1 cellular context compared by ENCODE assay signal in the genomic region with DNA sequence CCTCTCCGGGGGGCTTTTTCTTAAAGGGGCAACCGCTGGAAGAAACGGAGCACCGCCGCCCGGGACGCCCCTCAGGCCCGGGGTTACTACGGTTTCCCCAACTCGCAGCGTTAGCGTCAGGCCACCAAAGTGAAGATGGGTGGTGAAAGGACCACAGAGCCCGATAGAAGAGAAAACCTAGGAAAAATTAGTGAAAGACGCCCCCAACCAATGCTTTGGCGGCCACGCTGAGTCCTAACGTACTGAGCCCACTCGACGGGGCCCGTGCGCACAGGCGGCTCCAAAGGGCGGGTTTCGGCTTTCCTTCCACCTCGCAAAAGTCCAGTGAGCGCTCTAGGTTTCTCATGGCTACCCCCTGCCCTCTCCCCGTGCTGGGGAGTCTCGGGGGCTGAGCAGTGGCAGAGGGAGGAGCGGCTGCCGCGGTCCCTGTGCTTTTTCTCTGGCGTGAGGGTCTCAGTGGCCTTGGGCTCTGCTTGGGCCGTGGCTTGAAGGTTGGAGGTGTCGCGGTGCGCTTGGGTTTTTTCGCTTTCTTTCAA.
TF ChIP-seq lines count a peak whose summit lies in the region.

No MANE protein-coding gene starts in this region.

TF ChIP-seq in K562, 482 proteins besides CTCF, POLR2A, EP300 and RAD21 (continued from another document and continues in another):
- TF ChIP-seq, protein P1, sequence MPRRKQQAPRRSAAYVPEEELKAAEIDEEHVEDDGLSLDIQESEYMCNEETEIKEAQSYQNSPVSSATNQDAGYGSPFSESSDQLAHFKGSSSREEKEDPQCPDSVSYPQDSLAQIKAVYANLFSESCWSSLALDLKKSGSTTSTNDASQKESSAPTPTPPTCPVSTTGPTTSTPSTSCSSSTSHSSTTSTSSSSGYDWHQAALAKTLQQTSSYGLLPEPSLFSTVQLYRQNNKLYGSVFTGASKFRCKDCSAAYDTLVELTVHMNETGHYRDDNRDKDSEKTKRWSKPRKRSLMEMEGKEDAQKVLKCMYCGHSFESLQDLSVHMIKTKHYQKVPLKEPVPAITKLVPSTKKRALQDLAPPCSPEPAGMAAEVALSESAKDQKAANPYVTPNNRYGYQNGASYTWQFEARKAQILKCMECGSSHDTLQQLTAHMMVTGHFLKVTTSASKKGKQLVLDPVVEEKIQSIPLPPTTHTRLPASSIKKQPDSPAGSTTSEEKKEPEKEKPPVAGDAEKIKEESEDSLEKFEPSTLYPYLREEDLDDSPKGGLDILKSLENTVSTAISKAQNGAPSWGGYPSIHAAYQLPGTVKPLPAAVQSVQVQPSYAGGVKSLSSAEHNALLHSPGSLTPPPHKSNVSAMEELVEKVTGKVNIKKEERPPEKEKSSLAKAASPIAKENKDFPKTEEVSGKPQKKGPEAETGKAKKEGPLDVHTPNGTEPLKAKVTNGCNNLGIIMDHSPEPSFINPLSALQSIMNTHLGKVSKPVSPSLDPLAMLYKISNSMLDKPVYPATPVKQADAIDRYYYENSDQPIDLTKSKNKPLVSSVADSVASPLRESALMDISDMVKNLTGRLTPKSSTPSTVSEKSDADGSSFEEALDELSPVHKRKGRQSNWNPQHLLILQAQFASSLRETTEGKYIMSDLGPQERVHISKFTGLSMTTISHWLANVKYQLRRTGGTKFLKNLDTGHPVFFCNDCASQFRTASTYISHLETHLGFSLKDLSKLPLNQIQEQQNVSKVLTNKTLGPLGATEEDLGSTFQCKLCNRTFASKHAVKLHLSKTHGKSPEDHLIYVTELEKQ (CRISPR knock-in tag; IDR thresholded peaks at IDR 0.05) = no peak; the same call in 1 of the 2 replicates
- TF ChIP-seq DIDO1 (tag; IDR thresholded peaks at IDR 0.05; ENCODE audit: low read depth) (peak; percentile 24; the same call in 1 of the 2 replicates), MBD2 (IDR thresholded peaks at IDR 0.05; ENCODE audit: borderline replicate concordance, low read depth) (no peak), BMI1 (IDR thresholded peaks at IDR 0.05; ENCODE audit: low read length) (no peak), EWSR1 (IDR thresholded peaks at IDR 0.05; ENCODE audit: borderline replicate concordance, low read depth, partially characterized antibody) (no peak), CEBPB (tag; IDR thresholded peaks at IDR 0.05) (no peak), ZNF174 (CRISPR knock-in tag; IDR thresholded peaks at IDR 0.05) (no peak), ZNF436 (CRISPR knock-in tag; IDR thresholded peaks at IDR 0.05) (0 out of 2 replicates have a peak, but pooled peaks have one; percentile 8), ZMIZ1 (IDR thresholded peaks at IDR 0.05; ENCODE audit: low read depth in 2 of 2, low read length in 2 of 2) (no peak), SMARCA5 (IDR thresholded peaks at IDR 0.05) (no peak), PTTG1 (tag; IDR thresholded peaks at IDR 0.05; ENCODE audit: low read depth) (no peak), NFIC (IDR thresholded peaks at IDR 0.05) (no peak), ZC3H11A (IDR thresholded peaks at IDR 0.05; ENCODE audit: low read depth, low read length) (no peak), NEUROD1 (IDR thresholded peaks at IDR 0.05; ENCODE audit: borderline replicate concordance, low read depth, low read length, partially characterized antibody) (no peak), NR1H2 (CRISPR knock-in tag; IDR thresholded peaks at IDR 0.05) (0 out of 2 replicates have a peak, but pooled peaks have one; percentile 26), NELFE (IDR thresholded peaks at IDR 0.05; ENCODE audit: insufficient read depth, insufficient read length) (no peak), RBM17 (IDR thresholded peaks at IDR 0.05; ENCODE audit: borderline replicate concordance, low read depth, low read length) (no peak), PREB (CRISPR knock-in tag; IDR thresholded peaks at IDR 0.05) (no peak), SRSF9 (IDR thresholded peaks at IDR 0.05; ENCODE audit: borderline replicate concordance, low read depth, low read length) (no peak), MAFF (IDR thresholded peaks at IDR 0.05; ENCODE audit: low read length) (no peak), ZNF778 (CRISPR knock-in tag; IDR thresholded peaks at IDR 0.05) (no peak), TFAM (CRISPR knock-in tag; conservative IDR thresholded peaks at IDR 0.05) (no peak), ZNF143 (CRISPR knock-in tag; IDR thresholded peaks at IDR 0.05) (no peak), CHAMP1 (IDR thresholded peaks at IDR 0.05) (no peak), ZNF780A (CRISPR knock-in tag; IDR thresholded peaks at IDR 0.05) (no peak), NONO (IDR thresholded peaks at IDR 0.05; ENCODE audit: low read depth in 2 of 2, low read length in 1 of 2) (no peak; a peak in 1 of 4 replicates), ZFX (CRISPR knock-in tag; IDR thresholded peaks at IDR 0.05) (peak; percentile 49), SIX5 (IDR thresholded peaks at IDR 0.05; ENCODE audit: borderline replicate concordance in 1 of 2, insufficient read depth in 1 of 2, low read depth in 1 of 2, low read length in 2 of 2) (no peak), U2AF2 (optimal IDR thresholded peaks at IDR 0.05; ENCODE audit: low read depth, low read length) (no peak), SRSF7 (optimal IDR thresholded peaks at IDR 0.05; ENCODE audit: low read depth, low read length) (no peak), TRIM25 (IDR thresholded peaks at IDR 0.05; ENCODE audit: borderline replicate concordance) (no peak)
- TF ChIP-seq, protein P2, sequence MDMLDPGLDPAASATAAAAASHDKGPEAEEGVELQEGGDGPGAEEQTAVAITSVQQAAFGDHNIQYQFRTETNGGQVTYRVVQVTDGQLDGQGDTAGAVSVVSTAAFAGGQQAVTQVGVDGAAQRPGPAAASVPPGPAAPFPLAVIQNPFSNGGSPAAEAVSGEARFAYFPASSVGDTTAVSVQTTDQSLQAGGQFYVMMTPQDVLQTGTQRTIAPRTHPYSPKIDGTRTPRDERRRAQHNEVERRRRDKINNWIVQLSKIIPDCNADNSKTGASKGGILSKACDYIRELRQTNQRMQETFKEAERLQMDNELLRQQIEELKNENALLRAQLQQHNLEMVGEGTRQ (CRISPR knock-in tag; IDR thresholded peaks at IDR 0.05) = no peak
- TF ChIP-seq, protein P3, sequence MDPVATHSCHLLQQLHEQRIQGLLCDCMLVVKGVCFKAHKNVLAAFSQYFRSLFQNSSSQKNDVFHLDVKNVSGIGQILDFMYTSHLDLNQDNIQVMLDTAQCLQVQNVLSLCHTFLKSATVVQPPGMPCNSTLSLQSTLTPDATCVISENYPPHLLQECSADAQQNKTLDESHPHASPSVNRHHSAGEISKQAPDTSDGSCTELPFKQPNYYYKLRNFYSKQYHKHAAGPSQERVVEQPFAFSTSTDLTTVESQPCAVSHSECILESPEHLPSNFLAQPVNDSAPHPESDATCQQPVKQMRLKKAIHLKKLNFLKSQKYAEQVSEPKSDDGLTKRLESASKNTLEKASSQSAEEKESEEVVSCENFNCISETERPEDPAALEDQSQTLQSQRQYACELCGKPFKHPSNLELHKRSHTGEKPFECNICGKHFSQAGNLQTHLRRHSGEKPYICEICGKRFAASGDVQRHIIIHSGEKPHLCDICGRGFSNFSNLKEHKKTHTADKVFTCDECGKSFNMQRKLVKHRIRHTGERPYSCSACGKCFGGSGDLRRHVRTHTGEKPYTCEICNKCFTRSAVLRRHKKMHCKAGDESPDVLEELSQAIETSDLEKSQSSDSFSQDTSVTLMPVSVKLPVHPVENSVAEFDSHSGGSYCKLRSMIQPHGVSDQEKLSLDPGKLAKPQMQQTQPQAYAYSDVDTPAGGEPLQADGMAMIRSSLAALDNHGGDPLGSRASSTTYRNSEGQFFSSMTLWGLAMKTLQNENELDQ (CRISPR knock-in tag; IDR thresholded peaks at IDR 0.05; ENCODE audit: borderline replicate concordance) = peak; percentile 47; the same call in 1 of the 2 replicates
- TF ChIP-seq, protein P4, sequence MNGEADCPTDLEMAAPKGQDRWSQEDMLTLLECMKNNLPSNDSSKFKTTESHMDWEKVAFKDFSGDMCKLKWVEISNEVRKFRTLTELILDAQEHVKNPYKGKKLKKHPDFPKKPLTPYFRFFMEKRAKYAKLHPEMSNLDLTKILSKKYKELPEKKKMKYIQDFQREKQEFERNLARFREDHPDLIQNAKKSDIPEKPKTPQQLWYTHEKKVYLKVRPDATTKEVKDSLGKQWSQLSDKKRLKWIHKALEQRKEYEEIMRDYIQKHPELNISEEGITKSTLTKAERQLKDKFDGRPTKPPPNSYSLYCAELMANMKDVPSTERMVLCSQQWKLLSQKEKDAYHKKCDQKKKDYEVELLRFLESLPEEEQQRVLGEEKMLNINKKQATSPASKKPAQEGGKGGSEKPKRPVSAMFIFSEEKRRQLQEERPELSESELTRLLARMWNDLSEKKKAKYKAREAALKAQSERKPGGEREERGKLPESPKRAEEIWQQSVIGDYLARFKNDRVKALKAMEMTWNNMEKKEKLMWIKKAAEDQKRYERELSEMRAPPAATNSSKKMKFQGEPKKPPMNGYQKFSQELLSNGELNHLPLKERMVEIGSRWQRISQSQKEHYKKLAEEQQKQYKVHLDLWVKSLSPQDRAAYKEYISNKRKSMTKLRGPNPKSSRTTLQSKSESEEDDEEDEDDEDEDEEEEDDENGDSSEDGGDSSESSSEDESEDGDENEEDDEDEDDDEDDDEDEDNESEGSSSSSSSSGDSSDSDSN (IDR thresholded peaks at IDR 0.05; ENCODE audit: borderline replicate concordance in 1 of 2, low read depth in 2 of 2, low read length in 2 of 2) = no peak
- TF ChIP-seq, protein P5, sequence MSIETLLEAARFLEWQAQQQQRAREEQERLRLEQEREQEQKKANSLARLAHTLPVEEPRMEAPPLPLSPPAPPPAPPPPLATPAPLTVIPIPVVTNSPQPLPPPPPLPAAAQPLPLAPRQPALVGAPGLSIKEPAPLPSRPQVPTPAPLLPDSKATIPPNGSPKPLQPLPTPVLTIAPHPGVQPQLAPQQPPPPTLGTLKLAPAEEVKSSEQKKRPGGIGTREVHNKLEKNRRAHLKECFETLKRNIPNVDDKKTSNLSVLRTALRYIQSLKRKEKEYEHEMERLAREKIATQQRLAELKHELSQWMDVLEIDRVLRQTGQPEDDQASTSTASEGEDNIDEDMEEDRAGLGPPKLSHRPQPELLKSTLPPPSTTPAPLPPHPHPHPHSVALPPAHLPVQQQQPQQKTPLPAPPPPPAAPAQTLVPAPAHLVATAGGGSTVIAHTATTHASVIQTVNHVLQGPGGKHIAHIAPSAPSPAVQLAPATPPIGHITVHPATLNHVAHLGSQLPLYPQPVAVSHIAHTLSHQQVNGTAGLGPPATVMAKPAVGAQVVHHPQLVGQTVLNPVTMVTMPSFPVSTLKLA (conservative IDR thresholded peaks at IDR 0.05) = no peak
